Comparison of ENCODE assay signal across 8 cellular contexts in the genomic region with DNA sequence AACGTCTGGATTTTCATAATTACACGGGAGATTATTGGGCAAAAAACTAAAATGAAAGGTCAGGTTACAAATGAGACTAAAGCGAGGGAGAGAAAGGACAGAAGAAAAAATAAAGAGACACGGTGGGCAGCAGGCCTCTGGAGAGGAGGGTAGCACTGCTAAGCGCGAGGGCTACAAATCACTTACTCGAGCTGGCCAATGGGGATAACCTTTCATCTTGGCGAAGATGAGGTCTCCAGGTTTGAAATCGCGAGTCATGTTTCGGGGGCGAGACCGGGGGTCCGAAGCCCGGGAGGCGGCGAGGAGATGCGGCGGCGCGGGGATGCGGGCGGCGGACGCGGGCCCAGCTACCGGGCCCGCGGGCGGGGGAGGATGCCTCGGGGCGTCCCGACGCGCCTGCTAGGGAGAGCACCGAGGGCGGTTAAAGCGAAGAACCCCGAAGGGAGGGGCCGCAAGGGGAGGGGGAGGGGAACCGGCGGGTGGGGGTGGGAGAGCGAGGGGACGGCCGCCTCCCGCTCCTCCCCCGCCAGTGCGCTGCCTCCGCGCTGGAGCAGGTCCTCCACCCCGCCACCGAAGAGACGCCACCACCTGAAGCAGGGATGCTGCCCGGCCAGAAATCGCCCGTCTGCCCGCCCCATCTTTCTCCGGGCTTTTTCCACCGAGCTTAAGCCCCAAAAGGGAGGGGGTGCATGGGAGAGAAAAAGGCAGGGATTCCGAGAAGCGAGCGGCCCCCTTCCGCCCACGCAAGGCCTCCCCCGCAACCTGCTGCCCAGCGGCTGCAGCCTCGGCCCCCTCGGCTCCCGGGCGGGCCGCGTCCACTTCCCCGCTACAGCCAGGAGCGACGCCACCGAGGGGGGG. TPM values are rescaled to one million over a fixed set of nuclear protein-coding genes. Genes with fewer than 3 reads are reported as not detected.
DNase-seq lines count a peak whose midpoint lies in the region; TF ChIP-seq lines count a peak whose summit lies in the region.

No MANE protein-coding gene starts in this region.

- no peak overlapping the region for H2BK15ac ChIP-seq in mesendoderm (replicated peaks; ENCODE audit: low read depth)

- peaks cover 32% of the 10 kb centered on the region for H3K79me2 ChIP-seq in mesendoderm (ENCODE audit: control insufficient read depth, insufficient read depth, low read length)

- peak overlapping the region; percentile 79 for H2BK120ac ChIP-seq in mesendoderm (ENCODE audit: low read depth, low read length)

- peak overlapping the region; percentile 87 for H3K56ac ChIP-seq in mesendoderm (ENCODE audit: low read length)

- H3K9ac ChIP-seq in mesendoderm (ENCODE audit: low read length), result peak overlapping the region; percentile 89

- peaks cover 6% of the 10 kb centered on the region for H3K79me1 ChIP-seq in mesendoderm (ENCODE audit: low read length)

- H3K4ac ChIP-seq in mesendoderm (ENCODE audit: low read depth, low read length), result peak overlapping the region; percentile 74

- no peaks in the 10 kb centered on the region for H3K27me3 ChIP-seq in mesendoderm (ENCODE audit: insufficient read depth, low read length, poor library complexity)

- H3K27ac ChIP-seq in mesendoderm (ENCODE audit: low read depth, low read length), result peak overlapping the region; percentile 97

- no peak overlapping the region for H4K5ac ChIP-seq in mesendoderm (ENCODE audit: low read length)

- H3K23ac ChIP-seq in mesendoderm (ENCODE audit: low read length), result no peak overlapping the region

- WGBS in mesendoderm (ENCODE audit: extremely low coverage, insufficient coverage, low lambda C conversion rate), result no CpG with 5 or more reads among the region's 76 CpGs

- H3K4me2 ChIP-seq in mesendoderm (ENCODE audit: low read length), result peak overlapping the region; percentile 56

- H3K36me3 ChIP-seq in mesendoderm (ENCODE audit: control insufficient read depth, insufficient read depth, low read length), result peaks cover 2% of the 10 kb centered on the region

- H3K4me3 ChIP-seq in GM12864 (ENCODE audit: low read depth, low read length) (peak overlapping the region; percentile 97), mesendoderm (ENCODE audit: low read length) (peak overlapping the region; percentile 74)

- peaks cover 10% of the 10 kb centered on the region for H3K4me1 ChIP-seq in mesendoderm (ENCODE audit: control insufficient read depth, low read depth, low read length)

- H3K18ac ChIP-seq in mesendoderm (ENCODE audit: low read length), result peak overlapping the region; percentile 97

- H2AK5ac ChIP-seq in mesendoderm (ENCODE audit: low read length), result no peak overlapping the region

- TF ChIP-seq CTCF in GM12864 (IDR thresholded peaks at IDR 0.05; ENCODE audit: low read depth, low read length, missing control alignments), result no peak

- H4K8ac ChIP-seq in mesendoderm (ENCODE audit: low read depth, low read length), result no peak overlapping the region

- H2BK5ac ChIP-seq in mesendoderm (ENCODE audit: low read length), result peak overlapping the region; percentile 14

- no peak for DNase-seq in GM12864 (ENCODE audit: low read depth)
- DNase-seq in HCEC 1CT, result peak; percentile 15
- DNase-seq in NCI-H1092 treated with DMSO at 0.1 percent for 48 hours (lab: John Stamatoyannopoulos, UW), result peak; percentile 67
- peak; percentile 65 to 68 for DNase-seq in activated CD4-positive, alpha-beta T cell treated with anti-CD3 and anti-CD28 coated beads, Interleukin-2, amount 50 U/mL, for 48 hours
- DNase-seq in ecto neural progenitor cell (ENCODE audit: low spot score), result peak; percentile 73
- DNase-seq in mesendoderm, result peak; percentile 73
- peak; percentile 29 for DNase-seq in stimulated activated CD8-positive, alpha-beta memory T cell treated with anti-CD3 and anti-CD28 coated beads, Interleukin-15, amount 100 ng/mL, for 24 hours (ENCODE audit: low read depth)
- DNase-seq in NCI-H187 treated with DMSO at 0.1 percent for 48 hours (lab: John Stamatoyannopoulos, UW), result no peak

RNA-seq across cellular contexts. Expression of a gene that starts 0.6 kb away (rescaled TPM):
- polyA plus RNA-seq in mesendoderm (2013, experiment 1 of 2), result 315 TPM
- 328 TPM for polyA plus RNA-seq in mesendoderm (2013, experiment 2 of 2)

RNA-seq across cellular contexts. Expression of a gene that starts 42.7 kb away (rescaled TPM):
- polyA plus RNA-seq in mesendoderm (2013, experiment 1 of 2), result 0.81 TPM
- 0.77 TPM for polyA plus RNA-seq in mesendoderm (2013, experiment 2 of 2)

Comparison
In these comparisons a context has a peak if more than half of its experiments do, and no peak if none do; other contexts are left out.
1. DNase-seq: peak in HCEC 1CT (single experiment), NCI-H1092 treated with DMSO at 0.1 percent for 48 hours (single experiment), activated CD4-positive, alpha-beta T cell treated with anti-CD3 and anti-CD28 coated beads, Interleukin-2, amount 50 U/mL, for 48 hours (2 of 2), ecto neural progenitor cell (single experiment), mesendoderm (single experiment) and stimulated activated CD8-positive, alpha-beta memory T cell treated with anti-CD3 and anti-CD28 coated beads, Interleukin-15, amount 100 ng/mL, for 24 hours (single experiment); none in GM12864 (single experiment) and NCI-H187 treated with DMSO at 0.1 percent for 48 hours (single experiment).